15 cellular contexts compared by ENCODE assay signal in genomic region chr6:22029169-22029568, GRCh38.
DNase-seq lines count a peak whose midpoint lies in the region; FAIRE-seq and TF ChIP-seq lines count a peak whose summit lies in the region.
"Had no signal": no experiment of that assay in that cellular context is flagged by ENCODE, and none has a peak within 500 bp of the region (broad histone marks: within the 10 kb centered on the region; RNA-seq: fewer than 3 reads in every experiment).

No MANE protein-coding gene starts in this region.

- no peaks in the 10 kb centered on the region for H3K79me2 ChIP-seq in parathyroid adenoma

- TF ChIP-seq CTCF in parathyroid adenoma (IDR thresholded peaks at IDR 0.05), result no peak

- H2AFZ ChIP-seq in parathyroid adenoma, result peak overlapping the region; percentile 44
- H2AFZ ChIP-seq: GM23338 had no signal

- no peak overlapping the region for H3K4me3 ChIP-seq in parathyroid adenoma (ENCODE audit: low read depth, low read length)
- H3K4me3 ChIP-seq: GM23338 had no signal

- H3K27ac ChIP-seq in parathyroid adenoma, result no peak overlapping the region

- H3K4me1 ChIP-seq in parathyroid adenoma, result no peaks in the 10 kb centered on the region

- no peaks in the 10 kb centered on the region for H3K27me3 ChIP-seq in parathyroid adenoma (ENCODE audit: control insufficient read depth, insufficient read depth, low read length)
- H3K27me3 ChIP-seq: BE2C had no signal

- peak; percentile 91 for FAIRE-seq in endometrium (lab: Jason Lieb, UNC)

- intact Hi-C loops in posterior cingulate gyrus (cut with DNase I), result no loop called here

- peak; percentile 20 for DNase-seq in AG20443 (ENCODE audit: low spot score)
- peak; percentile 13 for DNase-seq in LHCN-M2 (ENCODE audit: low read depth)
- no peak for DNase-seq in OCI-M2 (lab: John Stamatoyannopoulos, UW; ENCODE audit: unreplicated experiment)
- DNase-seq in T1000 (lab: John Stamatoyannopoulos, UW), result no peak
- no peak for DNase-seq in posterior cingulate gyrus
- DNase-seq in activated naive CD4-positive, alpha-beta T cell treated with Interleukin-2 at 50 U/mL for 16 hours, result no peak
- DNase-seq: activated CD4-positive, alpha-beta memory T cell treated with anti-CD3 and anti-CD28 coated beads, Interleukin-2, amount 10 ng/mL, durations not matched to agents 7 days and 5 days; activated naive CD4-positive, alpha-beta T cell; BE2C; KG1; NCI-H2029; NCI-H774 had no signal

- no peaks in the 10 kb centered on the region for H3K36me3 ChIP-seq in parathyroid adenoma (ENCODE audit: control insufficient read depth, insufficient read depth, low read length)
- H3K36me3 ChIP-seq: BE2C had no signal

- H3K9me3 ChIP-seq in parathyroid adenoma (ENCODE audit: control insufficient read depth, low read length), result no peaks in the 10 kb centered on the region
- H3K9me3 ChIP-seq: BE2C had no signal

- no peak overlapping the region for H3K4me2 ChIP-seq in parathyroid adenoma (ENCODE audit: low read length)
- H3K4me2 ChIP-seq: GM23338 had no signal

- H3K9ac ChIP-seq in parathyroid adenoma, result no peak overlapping the region

Comparison
In these comparisons a context has a peak if more than half of its experiments do, and no peak if none do; other contexts are left out.
1. DNase-seq: peak in AG20443 (single experiment) and LHCN-M2 (single experiment); none in OCI-M2 (single experiment), T1000 (single experiment), posterior cingulate gyrus (0 of 10) and activated naive CD4-positive, alpha-beta T cell treated with Interleukin-2 at 50 U/mL for 16 hours (single experiment).